Comparison of ENCODE assay signal across 12 cellular contexts in genomic region chr4:56289934-56290333, GRCh38.
A peak's percentile ranks its signal among the peaks of the same experiment; 100 is the strongest.
DNase-seq lines count a peak whose midpoint lies in the region; ATAC-seq, FAIRE-seq and TF ChIP-seq lines count a peak whose summit lies in the region.
"Had no signal": no experiment of that assay in that cellular context is flagged by ENCODE, and none has a peak within 500 bp of the region (broad histone marks: within the 10 kb centered on the region; RNA-seq: fewer than 3 reads in every experiment).

No MANE protein-coding gene starts in this region.

- ATAC-seq in GM21360 (IDR thresholded peaks at IDR 0.05; ENCODE audit: unreplicated experiment), result no peak
- ATAC-seq in GM19351 (IDR thresholded peaks at IDR 0.05; ENCODE audit: unreplicated experiment), result no peak
- ATAC-seq: WTC11 had no signal

- peak overlapping the region; percentile 46 for H3K9ac ChIP-seq in mesenchymal stem cell (ENCODE audit: low read length)
- no peak overlapping the region for H3K9ac ChIP-seq in kidney (ENCODE audit: low read length in 2 of 2)

- H3K4me1 Mint-ChIP-seq in activated T-helper 2 cell treated with anti-CD3 and anti-CD28 coated beads, Interferon-gamma antibody, Interleukin-2, Interleukin-4, amounts not matched to agents 10 μg/mL and 5 μg/mL and 100 μg/mL, durations not matched to agents 14 hours and 24 hours and 36 hours (ENCODE audit: low read depth), result peaks cover 14% of the 10 kb centered on the region
- H3K4me1 Mint-ChIP-seq: WTC11 had no signal

- H3K27me3 Mint-ChIP-seq in activated T-helper 2 cell treated with anti-CD3 and anti-CD28 coated beads, Interferon-gamma antibody, Interleukin-2, Interleukin-4, amounts not matched to agents 10 μg/mL and 5 μg/mL and 100 μg/mL, durations not matched to agents 14 hours and 24 hours and 36 hours (ENCODE audit: low read depth), result peaks cover 42% of the 10 kb centered on the region

- no peak overlapping the region for H3K18ac ChIP-seq in mesenchymal stem cell (ENCODE audit: low read depth in 1 of 2, low read length in 2 of 2)

- no peaks in the 10 kb centered on the region for H3K36me3 Mint-ChIP-seq in activated T-helper 2 cell treated with anti-CD3 and anti-CD28 coated beads, Interferon-gamma antibody, Interleukin-2, Interleukin-4, amounts not matched to agents 10 μg/mL and 5 μg/mL and 100 μg/mL, durations not matched to agents 14 hours and 24 hours and 36 hours (ENCODE audit: low read depth)
- H3K36me3 Mint-ChIP-seq: WTC11 had no signal

- H3K23ac ChIP-seq in mesenchymal stem cell (ENCODE audit: low read length in 2 of 2), result no peak overlapping the region

- H2BK5ac ChIP-seq in mesenchymal stem cell (ENCODE audit: low read depth, low read length, poor library complexity, severe bottlenecking), result no peak overlapping the region

- H3K27ac ChIP-seq in mesenchymal stem cell (ENCODE audit: low read length, poor library complexity, severe bottlenecking) (no peak overlapping the region), kidney (ENCODE audit: low read depth in 2 of 2, low read length in 2 of 2) (no peak overlapping the region)
- H3K27ac ChIP-seq: skin epidermis had no signal

- peaks cover 11% of the 10 kb centered on the region for H3K9me3 Mint-ChIP-seq in activated T-helper 2 cell treated with anti-CD3 and anti-CD28 coated beads, Interferon-gamma antibody, Interleukin-2, Interleukin-4, amounts not matched to agents 10 μg/mL and 5 μg/mL and 100 μg/mL, durations not matched to agents 14 hours and 24 hours and 36 hours

- H3K4me3 Mint-ChIP-seq in activated T-helper 2 cell treated with anti-CD3 and anti-CD28 coated beads, Interferon-gamma antibody, Interleukin-2, Interleukin-4, amounts not matched to agents 10 μg/mL and 5 μg/mL and 100 μg/mL, durations not matched to agents 14 hours and 24 hours and 36 hours (ENCODE audit: low read depth), result peak overlapping the region; percentile 3
- H3K4me3 Mint-ChIP-seq: WTC11 had no signal

- H3K4me3 ChIP-seq in GM06990 (replicated peaks; ENCODE audit: low read depth, low read length) (0 out of 2 replicates have a peak overlapping the region, but pooled peaks have one; percentile 10), mesenchymal stem cell (ENCODE audit: insufficient read depth in 1 of 2, low read depth in 1 of 2, low read length in 2 of 2) (peak overlapping the region in 1 of 2 experiments; percentile 56), kidney (ENCODE audit: low read length in 2 of 2) (no peak overlapping the region)

- no peak overlapping the region for H2BK15ac ChIP-seq in mesenchymal stem cell (ENCODE audit: low read depth, poor library complexity, severe bottlenecking)

- H3K27ac Mint-ChIP-seq in activated T-helper 2 cell treated with anti-CD3 and anti-CD28 coated beads, Interferon-gamma antibody, Interleukin-2, Interleukin-4, amounts not matched to agents 10 μg/mL and 5 μg/mL and 100 μg/mL, durations not matched to agents 14 hours and 24 hours and 36 hours, result no peak overlapping the region
- H3K27ac Mint-ChIP-seq: WTC11 had no signal

- H2AFZ ChIP-seq in mesenchymal stem cell (ENCODE audit: low read depth, low read length), result no peak overlapping the region

- no peak overlapping the region for H4K91ac ChIP-seq in mesenchymal stem cell (ENCODE audit: low read length)

- H3K4me1 ChIP-seq in mesenchymal stem cell (ENCODE audit: control insufficient read depth, insufficient read depth, low read depth, low read length) (no peaks in the 10 kb centered on the region), kidney (ENCODE audit: control insufficient read depth in 1 of 2, insufficient read depth in 1 of 2, low read depth in 1 of 2, low read length in 2 of 2) (no peaks in the 10 kb centered on the region)

- no peak for TF ChIP-seq CTCF in GM06990 (IDR thresholded peaks at IDR 0.05; ENCODE audit: insufficient read depth, low read length, poor library complexity, severe bottlenecking)
- no peak for TF ChIP-seq CTCF in kidney (IDR thresholded peaks at IDR 0.05; ENCODE audit: borderline replicate concordance, extremely low read depth, insufficient read depth)
- no peak for TF ChIP-seq CTCF in GM13977 (IDR thresholded peaks at IDR 0.05; ENCODE audit: extremely low read depth, insufficient read depth, missing control alignments)

- H3K36me3 ChIP-seq in GM06990 (ENCODE audit: control insufficient read depth, insufficient read depth, low read length) (no peaks in the 10 kb centered on the region), mesenchymal stem cell (ENCODE audit: control insufficient read depth in 1 of 2, insufficient read depth in 2 of 2, low read depth in 1 of 2, low read length in 2 of 2) (no peaks in the 10 kb centered on the region), kidney (ENCODE audit: control insufficient read depth in 1 of 2, insufficient read depth in 2 of 2, low read length in 2 of 2) (no peaks in the 10 kb centered on the region)

- intact Hi-C loops in activated T-helper 2 cell treated with anti-CD3 and anti-CD28 coated beads, Interferon-gamma antibody, Interleukin-2, Interleukin-4, amounts not matched to agents 10 μg/mL and 5 μg/mL and 100 μg/mL, durations not matched to agents 14 hours and 24 hours and 36 hours (cut with micrococcal nuclease), result loop anchor here (2.0 kb wide), 1 partner anchor 29 kb away; no protein-coding TSS in a partner anchor
- intact Hi-C loops in kidney (cut with DNase I), result no loop called here

- H3K9me3 ChIP-seq in mesenchymal stem cell (ENCODE audit: control insufficient read depth, low read length) (peaks cover 7% of the 10 kb centered on the region), kidney (ENCODE audit: control insufficient read depth in 1 of 2, low read length in 2 of 2) (peaks cover 0 to 3% of the 10 kb centered on the region in 2 donors)

- H2AK5ac ChIP-seq in mesenchymal stem cell (ENCODE audit: low read length, severe bottlenecking), result no peak overlapping the region

- H3K14ac ChIP-seq in mesenchymal stem cell (ENCODE audit: low read length in 2 of 2), result no peak overlapping the region

- H2BK120ac ChIP-seq in mesenchymal stem cell (ENCODE audit: low read depth, low read length), result no peak overlapping the region

- H4K8ac ChIP-seq in mesenchymal stem cell (ENCODE audit: low read length), result no peak overlapping the region

- peak; percentile 19 for DNase-seq in ACHN
- no peak for DNase-seq in GM06990 (ENCODE audit: extremely low read depth, insufficient read length)
- no peak for DNase-seq in activated T-helper 2 cell treated with anti-CD3 and anti-CD28 coated beads, Interferon-gamma antibody, Interleukin-2, Interleukin-4, amounts not matched to agents 10 μg/mL and 5 μg/mL and 100 μg/mL, durations not matched to agents 14 hours and 24 hours and 36 hours (ENCODE audit: low spot score)
- DNase-seq in mesenchymal stem cell, result no peak
- DNase-seq in kidney, result no peak
- no peak for DNase-seq in GM13977 (ENCODE audit: low spot score)
- DNase-seq: NCI-H2227 treated with DMSO at 0.1 percent for 48 hours, RPMI8226 had no signal

- H2BK12ac ChIP-seq in mesenchymal stem cell (ENCODE audit: low read length in 2 of 2), result no peak overlapping the region

- 91% methylated on average over 3 of the region's 5 CpGs for WGBS in mesenchymal stem cell

- FAIRE-seq in kidney (lab: Jason Lieb, UNC), result no peak

- H3K4ac ChIP-seq in mesenchymal stem cell (ENCODE audit: low read depth in 1 of 2, low read length in 2 of 2), result no peak overlapping the region

- H3K4me2 ChIP-seq in mesenchymal stem cell (ENCODE audit: low read length, poor library complexity, severe bottlenecking), result no peak overlapping the region

- no peaks in the 10 kb centered on the region for H3K79me1 ChIP-seq in mesenchymal stem cell (replicated peaks; ENCODE audit: low read length, poor library complexity, severe bottlenecking)

- H3K27me3 ChIP-seq in GM06990 (replicated peaks; ENCODE audit: control insufficient read depth, insufficient read depth, low read length) (no peaks in the 10 kb centered on the region), mesenchymal stem cell (ENCODE audit: control insufficient read depth in 1 of 2, insufficient read depth in 1 of 2, low read length in 2 of 2) (no peaks in the 10 kb centered on the region)

- in situ Hi-C loops in ACHN (cut with HindIII; ENCODE audit: low pct_ligation_motif_present, low pct_unique_long_range_greater_than_20kb, low sequenced_read_pairs), result no loop called here
- in situ Hi-C loops in GM13977 (cut with MboI; ENCODE audit: low pct_unique_long_range_greater_than_20kb, low sequenced_read_pairs, unreplicated experiment), result no loop called here
